ENCODE assay signal across 25 cellular contexts in genomic region chr2:229970406-229970805, GRCh38. TPM values are rescaled to one million over a fixed set of nuclear protein-coding genes. Genes with fewer than 3 reads are reported as not detected.
DNase-seq lines count a peak whose midpoint lies in the region; ATAC-seq, FAIRE-seq and TF ChIP-seq lines count a peak whose summit lies in the region.
"Had no signal": no experiment of that assay in that cellular context is flagged by ENCODE, and none has a peak within 500 bp of the region (broad histone marks: within the 10 kb centered on the region; RNA-seq: fewer than 3 reads in every experiment).

No MANE protein-coding gene starts in this region.

- POLR2A ChIA-PET in endothelial cell of umbilical vein (lab: Charles Lee) = no interaction called here

- H3F3A ChIP-seq in MM.1S (ENCODE audit: insufficient read depth, low read length) = no peaks in the 10 kb centered on the region

- H3K4me1 ChIP-seq in endothelial cell of umbilical vein (ENCODE audit: control insufficient read depth, extremely low read depth, insufficient read depth, low read length) (no peaks in the 10 kb centered on the region), mesendoderm (ENCODE audit: control insufficient read depth, low read depth, low read length) (no peaks in the 10 kb centered on the region), MM.1S (ENCODE audit: low read length) (no peaks in the 10 kb centered on the region)
- H3K4me1 ChIP-seq: BLaER1 had no signal

- WGBS in mesendoderm (ENCODE audit: extremely low coverage, insufficient coverage, low lambda C conversion rate) = no CpG with 5 or more reads among the region's 3 CpGs

- H3K27me3 ChIP-seq in endothelial cell of umbilical vein (ENCODE audit: control insufficient read depth in 2 of 2, insufficient read depth in 2 of 2, low read length in 2 of 2) (no peaks in the 10 kb centered on the region), mesendoderm (ENCODE audit: insufficient read depth, low read length, poor library complexity) (no peaks in the 10 kb centered on the region), MM.1S (replicated peaks; ENCODE audit: insufficient read depth, low read length) (no peaks in the 10 kb centered on the region)
- H3K27me3 ChIP-seq: BE2C, BLaER1 had no signal

- H2BK15ac ChIP-seq in mesendoderm (replicated peaks; ENCODE audit: low read depth) = no peak overlapping the region

- H3K9me3 ChIP-seq in endothelial cell of umbilical vein (replicated peaks; ENCODE audit: control insufficient read depth, insufficient read depth, low read length) = no peaks in the 10 kb centered on the region
- H3K9me3 ChIP-seq in MM.1S (replicated peaks; ENCODE audit: insufficient read depth, low read length) = no peaks in the 10 kb centered on the region
- H3K9me3 ChIP-seq: BE2C, BLaER1 had no signal

- DNase-seq in endothelial cell of umbilical vein (ENCODE audit: low read depth, low spot score) = no peak
- DNase-seq in mesendoderm = peak; percentile 69
- DNase-seq in MM.1S = no peak
- no peak for DNase-seq in stimulated activated CD4-positive, alpha-beta T cell treated with anti-CD3 and anti-CD28 coated beads, Interleukin-15, amount 100 ng/mL, for 24 hours
- DNase-seq: 8988T; ACHN; BE2C; C1 segment of cervical spinal cord; CD4-positive, alpha-beta memory T cell; CD4-positive, CD25-positive, alpha-beta regulatory T cell; CD8-positive, alpha-beta memory T cell; COR-L47; DMS 273 treated with DMSO at 0.1 percent for 48 hours; DMS153; DMS53; DMS79; DND-41; EL; GDM1 had no signal

- FAIRE-seq in endothelial cell of umbilical vein (lab: Jason Lieb, UNC) = peak; percentile 48
- FAIRE-seq: A204.1, GM12878, GM12892, GM18507 had no signal

- no peak overlapping the region for H4K8ac ChIP-seq in mesendoderm (ENCODE audit: low read depth, low read length)

- H4K20me1 ChIP-seq in endothelial cell of umbilical vein (replicated peaks; ENCODE audit: control insufficient read depth, extremely low read depth, insufficient read depth, low read length) (no peaks in the 10 kb centered on the region), MM.1S (ENCODE audit: insufficient read depth, low read length) (no peaks in the 10 kb centered on the region)
- H4K20me1 ChIP-seq: BLaER1 had no signal

- H3K18ac ChIP-seq in mesendoderm (ENCODE audit: low read length) = no peak overlapping the region

- no peaks in the 10 kb centered on the region for H3K36me3 ChIP-seq in endothelial cell of umbilical vein (ENCODE audit: control insufficient read depth in 2 of 2, extremely low read depth in 1 of 2, insufficient read depth in 2 of 2, low read length in 2 of 2)
- H3K36me3 ChIP-seq in mesendoderm (ENCODE audit: control insufficient read depth, insufficient read depth, low read length) = no peaks in the 10 kb centered on the region
- H3K36me3 ChIP-seq in MM.1S (replicated peaks; ENCODE audit: insufficient read depth, low read length) = no peaks in the 10 kb centered on the region
- H3K36me3 ChIP-seq: BE2C, BLaER1 had no signal

- no peak overlapping the region for H3K23ac ChIP-seq in mesendoderm (ENCODE audit: low read length)

- no peak overlapping the region for H3K4me2 ChIP-seq in endothelial cell of umbilical vein (ENCODE audit: insufficient read depth, low read length)
- no peak overlapping the region for H3K4me2 ChIP-seq in mesendoderm (ENCODE audit: low read length)
- H3K4me2 ChIP-seq in MM.1S (ENCODE audit: low read depth, low read length) = no peak overlapping the region
- H3K4me2 ChIP-seq: BLaER1 had no signal

- no peak overlapping the region for H3K56ac ChIP-seq in mesendoderm (ENCODE audit: low read length)

- no peak overlapping the region for H4K5ac ChIP-seq in mesendoderm (ENCODE audit: low read length)

- TF ChIP-seq POLR2A in endothelial cell of umbilical vein (IDR thresholded peaks at IDR 0.05; ENCODE audit: low read depth, low read length) = no peak

- H3K9me2 ChIP-seq in MM.1S (replicated peaks; ENCODE audit: insufficient read depth, low read length) = no peaks in the 10 kb centered on the region

- H3K27ac ChIP-seq in endothelial cell of umbilical vein (ENCODE audit: insufficient read depth, low read depth, low read length) = no peak overlapping the region
- no peak overlapping the region for H3K27ac ChIP-seq in mesendoderm (ENCODE audit: low read depth, low read length)
- H3K27ac ChIP-seq in MM.1S (ENCODE audit: low read length) = no peak overlapping the region
- H3K27ac ChIP-seq: BLaER1 had no signal

- intact Hi-C loops in endothelial cell of umbilical vein (cut with micrococcal nuclease) = no loop called here

- H2BK120ac ChIP-seq in mesendoderm (ENCODE audit: low read depth, low read length) = no peak overlapping the region

- no peak overlapping the region for H3K4ac ChIP-seq in mesendoderm (ENCODE audit: low read depth, low read length)

- H3K79me2 ChIP-seq in endothelial cell of umbilical vein (ENCODE audit: control insufficient read depth, insufficient read depth, low read length) = no peaks in the 10 kb centered on the region
- H3K79me2 ChIP-seq in mesendoderm (ENCODE audit: control insufficient read depth, insufficient read depth, low read length) = no peaks in the 10 kb centered on the region
- H3K79me2 ChIP-seq in MM.1S (ENCODE audit: low read length) = no peaks in the 10 kb centered on the region

- no peak overlapping the region for H2AFZ ChIP-seq in endothelial cell of umbilical vein (ENCODE audit: low read depth, low read length)
- no peak overlapping the region for H2AFZ ChIP-seq in MM.1S (ENCODE audit: low read length)

- no peak for ATAC-seq in GM19324 (IDR thresholded peaks at IDR 0.05; ENCODE audit: low FRiP score, unreplicated experiment)
- ATAC-seq: GM12878 had no signal

- no TSS peak for BruUV-seq in endothelial cell of umbilical vein (replicated peaks; lab: Mats Ljungman, UMichigan)

- H3K79me1 ChIP-seq in mesendoderm (ENCODE audit: low read length) = no peaks in the 10 kb centered on the region

- no peaks in the 10 kb centered on the region for H3K9me1 ChIP-seq in endothelial cell of umbilical vein (replicated peaks; ENCODE audit: control insufficient read depth, extremely low read depth, insufficient read depth, low read length)

- TF ChIP-seq CTCF in endothelial cell of umbilical vein (IDR thresholded peaks at IDR 0.05; ENCODE audit: extremely low read depth in 1 of 2, insufficient read depth in 1 of 2, low read depth in 1 of 2, low read length in 2 of 2) (no peak), MM.1S (IDR thresholded peaks at IDR 0.05; ENCODE audit: low read length) (no peak)

- CTCF ChIA-PET in endothelial cell of umbilical vein (lab: Charles Lee) = interaction anchor here (1.1 to 2.8 kb wide), 2 partner anchors 10 to 12 kb away, joined by 4 to 11 read pairs; no protein-coding TSS in a partner anchor

- H3K4me3 ChIP-seq in endothelial cell of umbilical vein (replicated peaks in 1 of 3; ENCODE audit: insufficient read depth in 1 of 3, low read depth in 1 of 3, low read length in 3 of 3) (no peak overlapping the region), mesendoderm (ENCODE audit: low read length) (no peak overlapping the region), MM.1S (ENCODE audit: low read length) (no peak overlapping the region)
- H3K4me3 ChIP-seq: BLaER1, GM12878 had no signal

- H2BK5ac ChIP-seq in mesendoderm (ENCODE audit: low read length) = no peak overlapping the region

- H3K9ac ChIP-seq in endothelial cell of umbilical vein (replicated peaks; ENCODE audit: extremely low read depth, insufficient read depth, low read length) = no peak overlapping the region
- H3K9ac ChIP-seq in mesendoderm (ENCODE audit: low read length) = no peak overlapping the region
- no peak overlapping the region for H3K9ac ChIP-seq in MM.1S (ENCODE audit: low read length)
- H3K9ac ChIP-seq: BLaER1 had no signal

- no peak overlapping the region for H2AK5ac ChIP-seq in mesendoderm (ENCODE audit: low read length)

- dilution Hi-C loops in endothelial cell of umbilical vein (cut with MboI; ENCODE audit: extremely low pct_ligation_motif_present, low sequenced_read_pairs) = no loop called here

TF ChIP-seq in endothelial cell of umbilical vein, 7 proteins besides CTCF, POLR2A, EP300 and RAD21:
- TF ChIP-seq GATA2 (IDR thresholded peaks at IDR 0.05; ENCODE audit: insufficient read depth, insufficient read length, low read depth, low read length) (no peak), MAX (IDR thresholded peaks at IDR 0.05; ENCODE audit: insufficient read depth, insufficient read length) (no peak), FOS (IDR thresholded peaks at IDR 0.05; ENCODE audit: borderline replicate concordance, insufficient read depth, low read length) (no peak), EZH2 (IDR thresholded peaks at IDR 0.05; ENCODE audit: borderline replicate concordance, low read depth, low read length, severe bottlenecking) (no peak), POLR2AphosphoS5 (IDR thresholded peaks at IDR 0.05; ENCODE audit: insufficient read depth, low read depth, low read length) (no peak), JUN (IDR thresholded peaks at IDR 0.05; ENCODE audit: borderline replicate concordance, insufficient read depth, insufficient read length, low read depth) (no peak), MYC (IDR thresholded peaks at IDR 0.05; ENCODE audit: low read depth, low read length) (no peak)

RNA-seq across cellular contexts. Expression of gene FBXO36, which starts 48.1 kb away (rescaled TPM):
- 0.53 and 1.1 TPM in 2 replicates for total RNA-seq in endothelial cell of umbilical vein
- 0.92 and 1.2 TPM in 2 replicates for polyA plus RNA-seq in endothelial cell of umbilical vein
- 1.4 and 1.5 TPM in 2 replicates for polyA plus RNA-seq in endothelial cell of umbilical vein (2011; cell fraction: cytosol; rRNA removed)
- 1.2 and 1.6 TPM in 2 replicates for polyA plus RNA-seq in endothelial cell of umbilical vein (2011; cell fraction: nucleus; rRNA removed)
- polyA plus RNA-seq in endothelial cell of umbilical vein (2012) = 0.99 and 2.6 TPM in 2 replicates
- polyA minus RNA-seq in endothelial cell of umbilical vein = 1.3 and 2.8 TPM in 2 replicates
- 0.41 TPM for polyA minus RNA-seq in endothelial cell of umbilical vein (2011; cell fraction: cytosol; rRNA and poly(A)+ RNA removed)
- 0.87 and 1.4 TPM in 2 replicates for polyA minus RNA-seq in endothelial cell of umbilical vein (2011; cell fraction: nucleus; rRNA and poly(A)+ RNA removed)
- polyA plus RNA-seq in mesendoderm (2013, experiment 1 of 2) = 1.7 TPM
- 1.5 TPM for polyA plus RNA-seq in mesendoderm (2013, experiment 2 of 2)

RNA-seq across cellular contexts. Expression of gene TRIP12, which starts 48.6 kb away (rescaled TPM):
- total RNA-seq in endothelial cell of umbilical vein = 256 and 278 TPM in 2 replicates
- polyA plus RNA-seq in endothelial cell of umbilical vein = 37.8 and 53.8 TPM in 2 replicates
- 45.7 and 48.6 TPM in 2 replicates for polyA plus RNA-seq in endothelial cell of umbilical vein (2011; cell fraction: cytosol; rRNA removed)
- 174 and 230 TPM in 2 replicates for polyA plus RNA-seq in endothelial cell of umbilical vein (2011; cell fraction: nucleus; rRNA removed)
- 167 and 175 TPM in 2 replicates for polyA plus RNA-seq in endothelial cell of umbilical vein (2012)
- 400 and 426 TPM in 2 replicates for polyA minus RNA-seq in endothelial cell of umbilical vein
- 109 TPM for polyA minus RNA-seq in endothelial cell of umbilical vein (2011; cell fraction: cytosol; rRNA and poly(A)+ RNA removed)
- polyA minus RNA-seq in endothelial cell of umbilical vein (2011; cell fraction: nucleus; rRNA and poly(A)+ RNA removed) = 362 and 539 TPM in 2 replicates
- 91.1 TPM for polyA plus RNA-seq in mesendoderm (2013, experiment 1 of 2)
- polyA plus RNA-seq in mesendoderm (2013, experiment 2 of 2) = 90.0 TPM
